Comparison of ENCODE assay signal across 8 cellular contexts in genomic region chr9:15307523-15307841, GRCh38. TPM values are rescaled to one million over a fixed set of nuclear protein-coding genes. Genes with fewer than 3 reads are reported as not detected.
DNase-seq lines count a peak whose midpoint lies in the region; ATAC-seq and TF ChIP-seq lines count a peak whose summit lies in the region.

No MANE protein-coding gene starts in this region.

- WGBS in gastroesophageal sphincter (ENCODE audit: low coverage in 1 of 2), 2 donors = 11% methylated on average over 6 of the region's 12 CpGs; no CpG with 5 or more reads in 1 of the 2 donors

- no peaks in the 10 kb centered on the region for H3K79me2 ChIP-seq in PC-3 (ENCODE audit: low read length)

- H3K27ac Mint-ChIP-seq in stimulated activated memory B cell treated with anti-CD40 and anti-IgM and Interleukin-4, amounts not matched to agents 10 μg/mL and 1 μg/mL and 100 μg/mL, for 72 hours = peak overlapping the region; percentile 91

- BruUV-seq in PC-3 (replicated peaks; lab: Mats Ljungman, UMichigan) = no TSS peak

- peak overlapping the region; percentile 100 for H3K4me3 Mint-ChIP-seq in stimulated activated memory B cell treated with anti-CD40 and anti-IgM and Interleukin-4, amounts not matched to agents 10 μg/mL and 1 μg/mL and 100 μg/mL, for 72 hours

- ATAC-seq in GM21619 (IDR thresholded peaks at IDR 0.05; ENCODE audit: unreplicated experiment) = peak; percentile 26
- ATAC-seq in PC-3 = peak; percentile 6; the same call in 1 of the 2 replicates
- peak; percentile 0 for ATAC-seq in gastroesophageal sphincter
- ATAC-seq in stimulated activated memory B cell treated with anti-CD40 and anti-IgM and Interleukin-4, amounts not matched to agents 10 μg/mL and 1 μg/mL and 100 μg/mL, for 72 hours = no peak

- DNase-seq in PC-3 = no peak
- no peak for DNase-seq in NCI-H1694 (lab: John Stamatoyannopoulos, UW)
- no peak for DNase-seq in activated gamma-delta T cell (lab: John Stamatoyannopoulos, UW)
- no peak for DNase-seq in islet precursor cell

- H3K4me3 ChIP-seq in PC-3 (ENCODE audit: low read length) (peak overlapping the region; percentile 91), gastroesophageal sphincter (peak overlapping the region; percentile 82 to 91)

- no peaks in the 10 kb centered on the region for H3F3A ChIP-seq in PC-3 (ENCODE audit: low read length, unreplicated experiment)

- H4K20me1 ChIP-seq in PC-3 (ENCODE audit: low read length) = no peaks in the 10 kb centered on the region

- H3K27me3 Mint-ChIP-seq in stimulated activated memory B cell treated with anti-CD40 and anti-IgM and Interleukin-4, amounts not matched to agents 10 μg/mL and 1 μg/mL and 100 μg/mL, for 72 hours = no peaks in the 10 kb centered on the region

- H3K4me1 ChIP-seq in PC-3 (ENCODE audit: insufficient read depth, low read length) (peaks cover 23% of the 10 kb centered on the region), gastroesophageal sphincter (peaks cover 0 to 25% (median 0%) of the 10 kb centered on the region in 3 donors)

- TF ChIP-seq CTCF in C4-2B (conservative IDR thresholded peaks at IDR 0.05) (no peak), PC-3 (conservative IDR thresholded peaks at IDR 0.05; ENCODE audit: low read depth, low read length) (no peak), gastroesophageal sphincter (IDR thresholded peaks at IDR 0.05) (no peak)

- H3K9me3 ChIP-seq in PC-3 (ENCODE audit: low read length) (no peaks in the 10 kb centered on the region), gastroesophageal sphincter (no peaks in the 10 kb centered on the region)

- no peaks in the 10 kb centered on the region for H3K27me3 ChIP-seq in PC-3 (ENCODE audit: low read length)
- H3K27me3 ChIP-seq in gastroesophageal sphincter = no peaks in the 10 kb centered on the region

- POLR2A ChIA-PET in PC-3 (lab: Charles Lee; ENCODE audit: unreplicated experiment) = no interaction called here

- intact Hi-C loops in PC-3 (cut with micrococcal nuclease) = loop anchor here (2.0 kb wide), 1 partner anchor 115 kb away; the partner anchor contains the start of gene SNAPC3

- no peak overlapping the region for H3K9ac ChIP-seq in PC-3 (ENCODE audit: low read length)

- peak overlapping the region; percentile 70 for H2AFZ ChIP-seq in PC-3 (ENCODE audit: low read length)

- TF ChIP-seq EP300 in gastroesophageal sphincter (IDR thresholded peaks at IDR 0.05) = no peak

- no peaks in the 10 kb centered on the region for H3K9me3 Mint-ChIP-seq in stimulated activated memory B cell treated with anti-CD40 and anti-IgM and Interleukin-4, amounts not matched to agents 10 μg/mL and 1 μg/mL and 100 μg/mL, for 72 hours

- no peaks in the 10 kb centered on the region for H3K36me3 ChIP-seq in PC-3 (ENCODE audit: low read depth, low read length)
- no peaks in the 10 kb centered on the region for H3K36me3 ChIP-seq in gastroesophageal sphincter

- H3K27ac ChIP-seq in C4-2B (peak overlapping the region; percentile 66; the same call in 1 of the 2 replicates), PC-3 (ENCODE audit: low read length) (no peak overlapping the region), gastroesophageal sphincter (peak overlapping the region in 3 of 4 donors; percentile 92 to 93 (median 93))

- no peaks in the 10 kb centered on the region for H3K36me3 Mint-ChIP-seq in stimulated activated memory B cell treated with anti-CD40 and anti-IgM and Interleukin-4, amounts not matched to agents 10 μg/mL and 1 μg/mL and 100 μg/mL, for 72 hours

- peaks cover 32% of the 10 kb centered on the region for H3K4me1 Mint-ChIP-seq in stimulated activated memory B cell treated with anti-CD40 and anti-IgM and Interleukin-4, amounts not matched to agents 10 μg/mL and 1 μg/mL and 100 μg/mL, for 72 hours

- no peak for TF ChIP-seq POLR2A in gastroesophageal sphincter (IDR thresholded peaks at IDR 0.05)

- peak overlapping the region; percentile 92 for H3K4me2 ChIP-seq in PC-3 (ENCODE audit: low read length)

- no peaks in the 10 kb centered on the region for H3K9me2 ChIP-seq in PC-3 (replicated peaks; ENCODE audit: low read length)

- CTCF ChIA-PET in PC-3 (lab: Charles Lee) = interaction anchor here (0.5 kb wide), 1 partner anchor 315 kb away, joined by 3 read pairs; no protein-coding TSS in a partner anchor

RNA-seq across cellular contexts. Expression of gene TTC39B, which starts 0.5 kb away (rescaled TPM):
- 1.5 and 2.0 TPM in 2 replicates for total RNA-seq in PC-3 (2014; rRNA removed)
- 10 to 100 TPM in 3 of 4 donors, 1 to 10 TPM in 1; 9.0 to 15.4 (median 11.8) TPM for total RNA-seq in gastroesophageal sphincter
